ENCODE assay signal across 9 cellular contexts in the genomic region with DNA sequence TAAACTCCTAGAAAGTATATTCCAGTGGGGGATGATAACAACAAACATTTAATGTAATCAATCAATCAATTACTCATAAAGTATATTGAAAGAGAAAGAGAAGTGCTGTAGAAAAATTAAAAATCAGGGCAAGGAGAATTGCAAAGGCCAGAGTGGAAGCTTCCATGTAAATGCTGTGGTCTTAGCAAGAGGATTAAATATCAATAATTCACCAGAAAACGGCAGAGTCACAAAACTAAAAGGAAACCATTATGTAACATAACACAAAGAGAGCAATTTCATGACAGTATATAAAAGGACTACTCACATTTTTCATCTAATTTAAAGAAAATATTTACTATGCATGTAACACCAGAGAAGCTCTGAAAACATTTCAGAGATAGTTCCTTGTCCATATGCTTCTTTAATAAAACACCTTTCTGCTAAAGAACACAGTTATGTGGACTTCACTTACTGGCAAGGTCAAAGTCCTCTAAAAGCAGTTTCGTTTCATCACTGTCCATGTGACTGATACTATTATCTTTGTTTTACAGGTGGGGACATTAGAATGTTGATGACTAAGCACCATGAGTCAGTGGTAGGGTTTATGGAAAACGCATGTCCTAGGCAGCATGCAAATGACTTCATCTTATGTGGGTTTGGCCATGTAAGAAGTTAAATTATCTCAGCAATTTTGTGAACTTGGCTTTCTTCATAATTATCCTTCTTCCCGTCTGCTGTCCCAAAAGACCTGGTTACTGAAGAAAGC.
DNase-seq lines count a peak whose midpoint lies in the region; ATAC-seq and TF ChIP-seq lines count a peak whose summit lies in the region.
"Had no signal": no experiment of that assay in that cellular context is flagged by ENCODE, and none has a peak within 500 bp of the region (broad histone marks: within the 10 kb centered on the region; RNA-seq: fewer than 3 reads in every experiment).

No MANE protein-coding gene starts in this region.

- no peaks in the 10 kb centered on the region for H3K36me3 Mint-ChIP-seq in nephron progenitor cell (ENCODE audit: low read depth)
- H3K36me3 Mint-ChIP-seq in endodermal cell (ENCODE audit: low read depth) = no peaks in the 10 kb centered on the region

- CTCF ChIA-PET in HEK293T (lab: Yijun Ruan, JAX) = interaction anchor here (0.6 to 1.0 kb wide), 2 partner anchors 101 to 145 kb away, joined by 4 read pairs; no protein-coding TSS in a partner anchor

- H3K4me3 Mint-ChIP-seq in nephron progenitor cell (no peak overlapping the region), endodermal cell (no peak overlapping the region)

- H3K27ac ChIP-seq in ACC112 (ENCODE audit: low read depth, low read length) (peak overlapping the region; percentile 91), endodermal cell (ENCODE audit: low read depth, low read length) (no peak overlapping the region)
- H3K27ac ChIP-seq: adrenal gland had no signal

- no peaks in the 10 kb centered on the region for H3K79me2 ChIP-seq in ACC112 (ENCODE audit: control insufficient read depth, insufficient read depth, low read length, unreplicated experiment)

- H3K4me1 ChIP-seq in ACC112 (ENCODE audit: control insufficient read depth, insufficient read depth, low read length, unreplicated experiment) (peaks cover 52% of the 10 kb centered on the region), endocrine pancreas (ENCODE audit: control insufficient read depth, insufficient read depth, low read length) (peaks cover 19% of the 10 kb centered on the region), endodermal cell (ENCODE audit: control insufficient read depth, insufficient read depth, low read length) (no peaks in the 10 kb centered on the region)

- TF ChIP-seq CTCF in nephron progenitor cell (IDR thresholded peaks at IDR 0.05) = no peak
- no peak for TF ChIP-seq CTCF in endodermal cell (conservative IDR thresholded peaks at IDR 0.05)

- 64 to 80% methylated on average over 1 to 4 of the region's 4 CpGs for WGBS in endodermal cell (ENCODE audit: insufficient coverage in 1 of 2, insufficient read length in 1 of 2), 2 experiments

- H3K27ac Mint-ChIP-seq in nephron progenitor cell (no peak overlapping the region), endodermal cell (no peak overlapping the region)

- H3K4me1 Mint-ChIP-seq in nephron progenitor cell = no peaks in the 10 kb centered on the region
- peaks cover 22% of the 10 kb centered on the region for H3K4me1 Mint-ChIP-seq in endodermal cell

- H3K9me3 ChIP-seq in endocrine pancreas (ENCODE audit: control insufficient read depth, low read length) = no peaks in the 10 kb centered on the region
- no peaks in the 10 kb centered on the region for H3K9me3 ChIP-seq in endodermal cell (ENCODE audit: control insufficient read depth, low read length)
- H3K9me3 ChIP-seq: adrenal gland had no signal

- H3K27me3 Mint-ChIP-seq in nephron progenitor cell (ENCODE audit: low read depth, poor library complexity) (no peaks in the 10 kb centered on the region), endodermal cell (ENCODE audit: insufficient read depth) (no peaks in the 10 kb centered on the region)

- no peak overlapping the region for H3K9ac ChIP-seq in endocrine pancreas (ENCODE audit: control insufficient read depth, insufficient read depth, low read length)
- H3K9ac ChIP-seq in endodermal cell (ENCODE audit: extremely low read depth, low read length, poor library complexity, severe bottlenecking) = no peak overlapping the region

- H3K9me3 Mint-ChIP-seq in nephron progenitor cell (no peaks in the 10 kb centered on the region), endodermal cell (no peaks in the 10 kb centered on the region)

- H3K27me3 ChIP-seq in ACC112 (ENCODE audit: insufficient read depth, low read length) (no peaks in the 10 kb centered on the region), endocrine pancreas (ENCODE audit: control insufficient read depth, insufficient read depth, low read length) (no peaks in the 10 kb centered on the region), endodermal cell (ENCODE audit: control insufficient read depth, insufficient read depth, low read length, poor library complexity, severe bottlenecking) (no peaks in the 10 kb centered on the region)
- H3K27me3 ChIP-seq: adrenal gland had no signal

- POLR2A ChIA-PET in HEK293T (lab: Yijun Ruan, JAX) = no interaction called here

- H3K36me3 ChIP-seq in ACC112 (ENCODE audit: insufficient read depth, low read length) (no peaks in the 10 kb centered on the region), endocrine pancreas (ENCODE audit: control insufficient read depth, insufficient read depth, low read length) (no peaks in the 10 kb centered on the region), endodermal cell (ENCODE audit: control insufficient read depth, insufficient read depth, low read length) (no peaks in the 10 kb centered on the region)
- H3K36me3 ChIP-seq: adrenal gland had no signal

- H3K4me3 ChIP-seq in ACC112 (ENCODE audit: low read depth, low read length) = peak overlapping the region; percentile 33
- peak overlapping the region; percentile 73 for H3K4me3 ChIP-seq in endocrine pancreas (ENCODE audit: control insufficient read depth, insufficient read depth, low read length)
- no peak overlapping the region for H3K4me3 ChIP-seq in endodermal cell (ENCODE audit: low read length)
- H3K4me3 ChIP-seq: adrenal gland had no signal

- DNase-seq in LHCN-M2 (ENCODE audit: low read depth) (peak; percentile 89), renal cortical epithelial cell (ENCODE audit: low read depth) (peak; percentile 99), nephron progenitor cell (no peak), endodermal cell (no peak), HEK293T (ENCODE audit: extremely low spot score) (no peak)

- H2AFZ ChIP-seq in ACC112 (ENCODE audit: low read length, unreplicated experiment) = peak overlapping the region; percentile 84

- peak; percentile 83 for ATAC-seq in GM21447 (IDR thresholded peaks at IDR 0.05; ENCODE audit: unreplicated experiment)

TF ChIP-seq in HEK293T, 16 proteins besides CTCF, POLR2A, EP300 and RAD21:
- TF ChIP-seq FOXK2 (IDR thresholded peaks at IDR 0.05) (no peak), L3MBTL2 (conservative IDR thresholded peaks at IDR 0.05) (no peak), LEF1 (IDR thresholded peaks at IDR 0.05; ENCODE audit: borderline replicate concordance) (no peak), CTBP1 (IDR thresholded peaks at IDR 0.05; ENCODE audit: borderline replicate concordance) (no peak), ELF4 (IDR thresholded peaks at IDR 0.05) (no peak), HDGF (IDR thresholded peaks at IDR 0.05; ENCODE audit: borderline replicate concordance) (no peak), TARDBP (IDR thresholded peaks at IDR 0.05) (no peak), ARNT (IDR thresholded peaks at IDR 0.05) (no peak), SP1 (IDR thresholded peaks at IDR 0.05) (no peak), FOXM1 (IDR thresholded peaks at IDR 0.05; ENCODE audit: borderline replicate concordance) (no peak), FOXA1 (IDR thresholded peaks at IDR 0.05) (no peak), ZNF384 (IDR thresholded peaks at IDR 0.05) (no peak)
- TF ChIP-seq, protein P1, sequence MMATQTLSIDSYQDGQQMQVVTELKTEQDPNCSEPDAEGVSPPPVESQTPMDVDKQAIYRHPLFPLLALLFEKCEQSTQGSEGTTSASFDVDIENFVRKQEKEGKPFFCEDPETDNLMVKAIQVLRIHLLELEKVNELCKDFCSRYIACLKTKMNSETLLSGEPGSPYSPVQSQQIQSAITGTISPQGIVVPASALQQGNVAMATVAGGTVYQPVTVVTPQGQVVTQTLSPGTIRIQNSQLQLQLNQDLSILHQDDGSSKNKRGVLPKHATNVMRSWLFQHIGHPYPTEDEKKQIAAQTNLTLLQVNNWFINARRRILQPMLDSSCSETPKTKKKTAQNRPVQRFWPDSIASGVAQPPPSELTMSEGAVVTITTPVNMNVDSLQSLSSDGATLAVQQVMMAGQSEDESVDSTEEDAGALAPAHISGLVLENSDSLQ (IDR thresholded peaks at IDR 0.05) = no peak
TF ChIP-seq in HEK293T: peak in this region for 0.

Comparison
In these comparisons a context has a peak if more than half of its experiments do, and no peak if none do; other contexts are left out.
1. DNase-seq: peak in LHCN-M2 (single experiment) and renal cortical epithelial cell (single experiment); none in nephron progenitor cell (single experiment), endodermal cell (single experiment) and HEK293T (single experiment).